Comparison of ENCODE assay signal across 10 cellular contexts in the genomic region with DNA sequence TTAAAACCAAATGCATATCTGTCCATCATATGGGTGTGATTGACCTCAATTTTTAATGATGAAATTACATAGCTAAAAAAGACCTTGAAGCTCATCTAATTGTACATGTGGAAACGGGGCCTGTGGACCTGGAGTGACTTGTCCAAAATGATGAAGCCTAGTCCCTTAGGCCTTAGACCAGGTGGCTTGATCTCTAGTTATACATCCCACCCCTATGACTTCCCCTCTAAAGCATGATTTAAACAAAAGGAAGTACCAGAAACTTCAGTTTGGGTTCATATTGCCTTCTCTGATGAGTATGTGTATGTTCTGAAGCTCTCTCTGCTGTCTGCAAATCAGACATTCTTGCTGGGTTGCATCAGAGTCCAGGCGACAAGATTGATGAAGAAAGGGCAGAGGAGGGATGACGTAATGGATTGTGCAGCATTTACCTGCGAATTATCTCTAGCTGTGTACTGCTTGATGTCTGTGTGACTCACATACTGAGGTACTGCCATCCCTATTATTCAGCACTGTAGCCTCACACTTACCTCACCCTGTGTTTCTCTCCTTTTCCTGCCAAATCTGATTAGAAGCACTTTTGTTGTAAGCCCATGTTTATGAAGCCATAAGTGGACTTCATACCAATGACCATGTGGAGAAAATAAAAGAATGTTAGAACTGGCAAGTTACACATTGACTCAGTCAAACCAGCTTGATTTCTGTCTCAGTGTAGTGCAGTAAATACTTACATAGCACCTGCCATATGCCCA.
DNase-seq lines count a peak whose midpoint lies in the region; ATAC-seq and TF ChIP-seq lines count a peak whose summit lies in the region.
"Had no signal": no experiment of that assay in that cellular context is flagged by ENCODE, and none has a peak within 500 bp of the region (broad histone marks: within the 10 kb centered on the region; RNA-seq: fewer than 3 reads in every experiment).

No MANE protein-coding gene starts in this region.

- no peaks in the 10 kb centered on the region for H3K79me2 ChIP-seq in SK-N-SH (ENCODE audit: insufficient read depth)

- no peaks in the 10 kb centered on the region for H3K9me2 ChIP-seq in SK-N-SH

- H3K27me3 ChIP-seq in SK-N-SH (ENCODE audit: insufficient read depth) (no peaks in the 10 kb centered on the region), suprapubic skin (no peaks in the 10 kb centered on the region)

- peak; percentile 32 for DNase-seq in NOMO-1 treated with DMSO at 0.1 percent for 48 hours (lab: John Stamatoyannopoulos, UW; ENCODE audit: unreplicated experiment)
- DNase-seq in NOMO-1 treated with dmso at 0.1 percent for 144 hours (lab: John Stamatoyannopoulos, UW; ENCODE audit: unreplicated experiment): no peak
- no peak for DNase-seq in SK-N-SH
- DNase-seq in left ventricle myocardium superior: no peak
- no peak for DNase-seq in suprapubic skin (ENCODE audit: low spot score in 2 of 2)
- DNase-seq in nephron progenitor cell: no peak
- no peak for DNase-seq in ecto neural progenitor cell (ENCODE audit: low spot score)
- DNase-seq: stimulated activated CD4-positive, alpha-beta T cell treated with anti-CD3 and anti-CD28 coated beads, Interleukin-4, amount 100 ng/mL, for 4 hours had no signal

- TF ChIP-seq POLR2A in suprapubic skin (IDR thresholded peaks at IDR 0.05): no peak

- H3K4me3 ChIP-seq in SK-N-SH (ENCODE audit: low read depth in 2 of 2, low read length in 1 of 2) (no peak overlapping the region), suprapubic skin (no peak overlapping the region)

- no peaks in the 10 kb centered on the region for H3K9me3 ChIP-seq in SK-N-SH
- no peaks in the 10 kb centered on the region for H3K9me3 ChIP-seq in suprapubic skin

- H3K4me2 ChIP-seq in SK-N-SH: peak overlapping the region; percentile 24; the same call in 1 of the 2 replicates

- WGBS in SK-N-SH (ENCODE audit: low lambda C conversion rate): 19% methylated on average over 4 of the region's 4 CpGs
- 50% methylated on average over 4 of the region's 4 CpGs for WGBS in suprapubic skin

- H3K9ac ChIP-seq in SK-N-SH: peak overlapping the region; percentile 26; the same call in 1 of the 2 replicates

- H4K20me1 ChIP-seq in SK-N-SH (ENCODE audit: insufficient read depth): no peaks in the 10 kb centered on the region

- TF ChIP-seq EP300 in SK-N-SH (IDR thresholded peaks at IDR 0.05; ENCODE audit: borderline replicate concordance in 1 of 2, low read depth in 1 of 2, low read length in 1 of 2): peak in 1 of 2 experiments; percentile 97; a peak in 2 of 4 replicates
- no peak for TF ChIP-seq EP300 in suprapubic skin (IDR thresholded peaks at IDR 0.05)

- H3K27ac ChIP-seq in SK-N-SH (ENCODE audit: low read depth in 2 of 2, low read length in 1 of 2) (peak overlapping the region; percentile 55 to 76; a peak in 3 of 4 replicates), suprapubic skin (peak overlapping the region; percentile 79)

- no peak overlapping the region for H3K27ac Mint-ChIP-seq in nephron progenitor cell
- H3K27ac Mint-ChIP-seq: activated naive CD4-positive, alpha-beta T cell treated with anti-CD3 and anti-CD28 coated beads, Interleukin-2, amount 50 U/mL, for 24 hours had no signal

- CTCF ChIA-PET in SK-N-SH (lab: Yijun Ruan, JAX): interaction anchor here (1.3 kb wide), 1 partner anchor 15 kb away, joined by 4 read pairs; no protein-coding TSS in a partner anchor

- peaks cover 31% of the 10 kb centered on the region for H3F3A ChIP-seq in SK-N-SH (replicated peaks; ENCODE audit: insufficient read depth)

- H3K36me3 Mint-ChIP-seq in nephron progenitor cell (ENCODE audit: low read depth): peaks cover 4% of the 10 kb centered on the region

- H3K9me3 Mint-ChIP-seq in nephron progenitor cell: peaks cover 4% of the 10 kb centered on the region
- H3K9me3 Mint-ChIP-seq: activated naive CD4-positive, alpha-beta T cell treated with anti-CD3 and anti-CD28 coated beads, Interleukin-2, amount 50 U/mL, for 24 hours had no signal

- H3K4me3 Mint-ChIP-seq in nephron progenitor cell: no peak overlapping the region
- H3K4me3 Mint-ChIP-seq: activated naive CD4-positive, alpha-beta T cell treated with anti-CD3 and anti-CD28 coated beads, Interleukin-2, amount 50 U/mL, for 24 hours had no signal

- ATAC-seq in left ventricle myocardium superior (peak; percentile 83), GM21447 (IDR thresholded peaks at IDR 0.05; ENCODE audit: unreplicated experiment) (no peak)

- POLR2A ChIA-PET in SK-N-SH (lab: Yijun Ruan, JAX): no interaction called here

- H3K27me3 Mint-ChIP-seq in nephron progenitor cell (ENCODE audit: low read depth, poor library complexity): no peaks in the 10 kb centered on the region
- H3K27me3 Mint-ChIP-seq: activated naive CD4-positive, alpha-beta T cell treated with anti-CD3 and anti-CD28 coated beads, Interleukin-2, amount 50 U/mL, for 24 hours had no signal

- H3K4me1 ChIP-seq in SK-N-SH (ENCODE audit: control insufficient read depth in 1 of 2, insufficient read depth in 2 of 2, low read depth in 1 of 2, low read length in 1 of 2) (peaks cover 7 to 29% of the 10 kb centered on the region in 2 experiments), suprapubic skin (peaks cover 44% of the 10 kb centered on the region)

- intact Hi-C loops in left ventricle myocardium superior (cut with micrococcal nuclease): no loop called here

- 0 out of 2 replicates have a peak overlapping the region, but pooled peaks have one; percentile 4 for H2AFZ ChIP-seq in SK-N-SH (ENCODE audit: low read depth)

- H3K36me3 ChIP-seq in SK-N-SH (replicated peaks in 1 of 2; ENCODE audit: control insufficient read depth in 1 of 2, insufficient read depth in 2 of 2, low read length in 1 of 2) (no peaks in the 10 kb centered on the region), suprapubic skin (no peaks in the 10 kb centered on the region)

- no peak for TF ChIP-seq CTCF in SK-N-SH (IDR thresholded peaks at IDR 0.05)
- no peak for TF ChIP-seq CTCF in suprapubic skin (IDR thresholded peaks at IDR 0.05)
- no peak for TF ChIP-seq CTCF in nephron progenitor cell (IDR thresholded peaks at IDR 0.05)

- no peak for TF ChIP-seq RAD21 in SK-N-SH (IDR thresholded peaks at IDR 0.05; ENCODE audit: low read length)

- peaks cover 22% of the 10 kb centered on the region for H3K4me1 Mint-ChIP-seq in nephron progenitor cell

TF ChIP-seq in SK-N-SH, 30 proteins besides CTCF, POLR2A, EP300 and RAD21 (continues in another document):
- TF ChIP-seq MEF2A (IDR thresholded peaks at IDR 0.05; ENCODE audit: borderline replicate concordance, low read depth) (peak; percentile 74), GATA2 (CRISPR knock-in tag; IDR thresholded peaks at IDR 0.05) (no peak), TCF12 (IDR thresholded peaks at IDR 0.05) (peak; percentile 95), POLR2AphosphoS5 (IDR thresholded peaks at IDR 0.05; ENCODE audit: low read depth, low read length) (peak; percentile 69; the same call in 1 of the 2 replicates), NFIC (IDR thresholded peaks at IDR 0.05; ENCODE audit: borderline replicate concordance) (peak; percentile 99), CHD2 (IDR thresholded peaks at IDR 0.05; ENCODE audit: low read length, partially characterized antibody) (no peak), USF2 (IDR thresholded peaks at IDR 0.05; ENCODE audit: borderline replicate concordance, low read depth, low read length) (no peak), GABPA (IDR thresholded peaks at IDR 0.05; ENCODE audit: low read depth) (no peak), RFX5 (IDR thresholded peaks at IDR 0.05; ENCODE audit: low read length) (no peak), RCOR1 (IDR thresholded peaks at IDR 0.05; ENCODE audit: low read length) (no peak), SIN3A (IDR thresholded peaks at IDR 0.05; ENCODE audit: borderline replicate concordance, low read depth, low read length) (peak; percentile 48; the same call in 1 of the 2 replicates), FOXM1 (IDR thresholded peaks at IDR 0.05; ENCODE audit: low read depth) (peak; percentile 93), YY1 (IDR thresholded peaks at IDR 0.05; ENCODE audit: low read depth) (0 out of 2 replicates have a peak, but pooled peaks have one; percentile 34), RXRA (IDR thresholded peaks at IDR 0.05; ENCODE audit: borderline replicate concordance, low read depth) (peak; percentile 91), TEAD4 (IDR thresholded peaks at IDR 0.05; ENCODE audit: borderline replicate concordance, insufficient read depth) (peak; percentile 98), MXI1 (IDR thresholded peaks at IDR 0.05; ENCODE audit: low read depth, low read length) (no peak), SMC3 (IDR thresholded peaks at IDR 0.05; ENCODE audit: low read depth, low read length) (no peak; the same call in 1 of the 2 replicates), FOXJ3 (CRISPR knock-in tag; IDR thresholded peaks at IDR 0.05) (no peak), JUND (IDR thresholded peaks at IDR 0.05) (peak; percentile 99), TAF1 (IDR thresholded peaks at IDR 0.05; ENCODE audit: borderline replicate concordance, low read depth, low read length) (no peak), EZH2phosphoT487 (IDR thresholded peaks at IDR 0.05; ENCODE audit: borderline replicate concordance, low read depth) (no peak)
- TF ChIP-seq, protein P1, sequence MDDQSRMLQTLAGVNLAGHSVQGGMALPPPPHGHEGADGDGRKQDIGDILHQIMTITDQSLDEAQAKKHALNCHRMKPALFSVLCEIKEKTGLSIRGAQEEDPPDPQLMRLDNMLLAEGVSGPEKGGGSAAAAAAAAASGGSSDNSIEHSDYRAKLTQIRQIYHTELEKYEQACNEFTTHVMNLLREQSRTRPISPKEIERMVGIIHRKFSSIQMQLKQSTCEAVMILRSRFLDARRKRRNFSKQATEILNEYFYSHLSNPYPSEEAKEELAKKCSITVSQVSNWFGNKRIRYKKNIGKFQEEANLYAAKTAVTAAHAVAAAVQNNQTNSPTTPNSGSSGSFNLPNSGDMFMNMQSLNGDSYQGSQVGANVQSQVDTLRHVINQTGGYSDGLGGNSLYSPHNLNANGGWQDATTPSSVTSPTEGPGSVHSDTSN (IDR thresholded peaks at IDR 0.05): peak; percentile 98
